Comparison of ENCODE assay signal across 9 cellular contexts in the genomic region with DNA sequence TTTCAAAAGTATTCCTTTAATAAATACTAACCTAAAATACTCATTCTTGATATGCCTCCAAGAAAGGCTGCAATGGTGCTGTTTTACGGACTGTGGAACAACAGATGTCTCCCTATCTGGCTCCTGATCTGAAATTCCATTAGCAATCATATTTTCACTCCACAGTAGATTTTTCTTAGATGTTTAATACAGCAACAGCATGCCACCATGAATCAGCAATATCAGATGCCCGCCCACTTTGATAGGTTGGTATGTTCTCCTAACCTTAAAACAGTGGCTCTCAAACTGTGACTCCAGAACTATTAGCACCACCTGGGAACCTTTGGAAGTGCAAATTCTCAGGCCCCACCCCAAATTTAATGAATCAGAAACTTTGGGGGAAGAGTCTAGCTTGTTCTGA.
A peak's percentile ranks its signal among the peaks of the same experiment; 100 is the strongest.
DNase-seq lines count a peak whose midpoint lies in the region; ATAC-seq and TF ChIP-seq lines count a peak whose summit lies in the region.
"Had no signal": no experiment of that assay in that cellular context is flagged by ENCODE, and none has a peak within 500 bp of the region (broad histone marks: within the 10 kb centered on the region; RNA-seq: fewer than 3 reads in every experiment).

No MANE protein-coding gene starts in this region.

- H3K4me2 ChIP-seq in Loucy (ENCODE audit: low read depth, low read length, poor library complexity, severe bottlenecking), result peak overlapping the region; percentile 4

- H3K9me3 Mint-ChIP-seq in activated CD8-positive, alpha-beta T cell treated with anti-CD3 and anti-CD28 coated beads, Interleukin-2, amount 10 ng/mL, durations not matched to agents 7 days and 5 days (ENCODE audit: insufficient read depth), result peaks cover 12% of the 10 kb centered on the region
- H3K9me3 Mint-ChIP-seq in activated CD8-positive, alpha-beta T cell treated with anti-CD3 and anti-CD28 coated beads for 36 hours, result peaks cover 2% of the 10 kb centered on the region

- peaks cover 86% of the 10 kb centered on the region for H3K4me1 Mint-ChIP-seq in activated CD8-positive, alpha-beta T cell treated with anti-CD3 and anti-CD28 coated beads, Interleukin-2, amount 10 ng/mL, durations not matched to agents 7 days and 5 days (ENCODE audit: low read depth)
- H3K4me1 Mint-ChIP-seq in activated CD8-positive, alpha-beta T cell treated with anti-CD3 and anti-CD28 coated beads for 36 hours (ENCODE audit: low read depth), result peaks cover 78% of the 10 kb centered on the region

- CTCF ChIA-PET in activated CD8-positive, alpha-beta T cell treated with anti-CD3 and anti-CD28 coated beads, Interleukin-2, amount 10 ng/mL, durations not matched to agents 7 days and 5 days (lab: Charles Lee), result interaction anchor here (1.0 to 2.1 kb wide), 2 partner anchors 41 to 44 kb away, joined by 3 to 5 read pairs; no protein-coding TSS in a partner anchor
- CTCF ChIA-PET in activated CD8-positive, alpha-beta T cell treated with anti-CD3 and anti-CD28 coated beads for 36 hours (lab: Charles Lee), result interaction anchor here (1.1 to 1.4 kb wide), 3 partner anchors 11 to 113 kb away, joined by 3 to 5 read pairs (median 3); no protein-coding TSS in a partner anchor

- intact Hi-C loops in activated CD8-positive, alpha-beta T cell treated with anti-CD3 and anti-CD28 coated beads for 36 hours (cut with micrococcal nuclease), result no loop called here

- no peaks in the 10 kb centered on the region for H3K27me3 Mint-ChIP-seq in activated CD8-positive, alpha-beta T cell treated with anti-CD3 and anti-CD28 coated beads, Interleukin-2, amount 10 ng/mL, durations not matched to agents 7 days and 5 days (ENCODE audit: low read depth)
- H3K27me3 Mint-ChIP-seq in activated CD8-positive, alpha-beta T cell treated with anti-CD3 and anti-CD28 coated beads for 36 hours, result no peaks in the 10 kb centered on the region

- no peak overlapping the region for H3K4me3 Mint-ChIP-seq in activated CD8-positive, alpha-beta T cell treated with anti-CD3 and anti-CD28 coated beads, Interleukin-2, amount 10 ng/mL, durations not matched to agents 7 days and 5 days
- H3K4me3 Mint-ChIP-seq in activated CD8-positive, alpha-beta T cell treated with anti-CD3 and anti-CD28 coated beads for 36 hours, result no peak overlapping the region

- ATAC-seq in activated CD8-positive, alpha-beta T cell treated with anti-CD3 and anti-CD28 coated beads, Interleukin-2, amount 10 ng/mL, durations not matched to agents 7 days and 5 days, result no peak
- ATAC-seq in activated CD8-positive, alpha-beta T cell treated with anti-CD3 and anti-CD28 coated beads for 36 hours, result no peak

- H3K27me3 ChIP-seq in Loucy (ENCODE audit: insufficient read depth, low read length, poor library complexity, severe bottlenecking), result no peaks in the 10 kb centered on the region

- DNase-seq in activated CD8-positive, alpha-beta T cell treated with anti-CD3 and anti-CD28 coated beads, Interleukin-2, amount 10 ng/mL, durations not matched to agents 7 days and 5 days, result no peak
- no peak for DNase-seq in activated CD8-positive, alpha-beta T cell treated with anti-CD3 and anti-CD28 coated beads for 36 hours
- DNase-seq in cerebellar cortex (ENCODE audit: low spot score) (peak; percentile 18), renal cortical epithelial cell (ENCODE audit: low read depth) (peak; percentile 55), NCI-H187 (lab: John Stamatoyannopoulos, UW) (no peak), superior temporal gyrus (ENCODE audit: extremely low spot score) (no peak), COR-L47 (lab: John Stamatoyannopoulos, UW) (no peak)
- DNase-seq: NCI-H2107 had no signal

- H3K9me2 ChIP-seq in Loucy (replicated peaks; ENCODE audit: low read depth, low read length), result no peaks in the 10 kb centered on the region

- no peak overlapping the region for H3K9ac ChIP-seq in Loucy (ENCODE audit: low read depth, low read length, poor library complexity, severe bottlenecking)

- no peaks in the 10 kb centered on the region for H3K36me3 ChIP-seq in Loucy (ENCODE audit: insufficient read depth, low read length)

- H2AFZ ChIP-seq in Loucy (ENCODE audit: low read length), result no peak overlapping the region

- peaks cover 39% of the 10 kb centered on the region for H3K4me1 ChIP-seq in Loucy (ENCODE audit: insufficient read depth, low read length, poor library complexity, severe bottlenecking)

- peak overlapping the region; percentile 77 for H3K27ac Mint-ChIP-seq in activated CD8-positive, alpha-beta T cell treated with anti-CD3 and anti-CD28 coated beads, Interleukin-2, amount 10 ng/mL, durations not matched to agents 7 days and 5 days
- H3K27ac Mint-ChIP-seq in activated CD8-positive, alpha-beta T cell treated with anti-CD3 and anti-CD28 coated beads for 36 hours, result no peak overlapping the region

- H3K4me3 ChIP-seq in Loucy (ENCODE audit: low read length, poor library complexity, severe bottlenecking), result no peak overlapping the region

- POLR2A ChIA-PET in activated CD8-positive, alpha-beta T cell treated with anti-CD3 and anti-CD28 coated beads, Interleukin-2, amount 10 ng/mL, durations not matched to agents 7 days and 5 days (lab: Charles Lee), result interaction anchor here (0.9 to 1.2 kb wide), 3 partner anchors 9 to 111 kb away, joined by 3 to 5 read pairs (median 4); a partner anchor contains a TSS
- POLR2A ChIA-PET in activated CD8-positive, alpha-beta T cell treated with anti-CD3 and anti-CD28 coated beads for 36 hours (lab: Charles Lee), result interaction anchor here (0.8 to 1.8 kb wide), 3 partner anchors 52 to 110 kb away, joined by 3 to 6 read pairs (median 3); a partner anchor contains a TSS

- peaks cover 90% of the 10 kb centered on the region for H3K79me2 ChIP-seq in Loucy (ENCODE audit: insufficient read depth, low read length)

- H3K36me3 Mint-ChIP-seq in activated CD8-positive, alpha-beta T cell treated with anti-CD3 and anti-CD28 coated beads, Interleukin-2, amount 10 ng/mL, durations not matched to agents 7 days and 5 days (ENCODE audit: low read depth), result peaks cover 63% of the 10 kb centered on the region
- H3K36me3 Mint-ChIP-seq in activated CD8-positive, alpha-beta T cell treated with anti-CD3 and anti-CD28 coated beads for 36 hours (ENCODE audit: low read depth), result peaks cover 7% of the 10 kb centered on the region

- peaks cover 24% of the 10 kb centered on the region for H4K20me1 ChIP-seq in Loucy (ENCODE audit: insufficient read depth, low read length, poor library complexity, severe bottlenecking)

- 0 out of 2 replicates have a peak, but pooled peaks cover 4% of the 10 kb centered on the region for H3F3A ChIP-seq in Loucy (ENCODE audit: low read depth)

- no peaks in the 10 kb centered on the region for H3K9me3 ChIP-seq in Loucy (ENCODE audit: insufficient read depth, low read depth, low read length)

- TF ChIP-seq CTCF in activated CD8-positive, alpha-beta T cell treated with anti-CD3 and anti-CD28 coated beads for 36 hours (IDR thresholded peaks at IDR 0.05), result no peak
- no peak for TF ChIP-seq CTCF in Loucy (conservative IDR thresholded peaks at IDR 0.05; ENCODE audit: low read length)

Comparison
In these comparisons a context has a peak if more than half of its experiments do, and no peak if none do; other contexts are left out.
1. DNase-seq: peak in cerebellar cortex (single experiment) and renal cortical epithelial cell (single experiment); none in activated CD8-positive, alpha-beta T cell treated with anti-CD3 and anti-CD28 coated beads, Interleukin-2, amount 10 ng/mL, durations not matched to agents 7 days and 5 days (single experiment), activated CD8-positive, alpha-beta T cell treated with anti-CD3 and anti-CD28 coated beads for 36 hours (single experiment), NCI-H187 (0 of 2), superior temporal gyrus (single experiment) and COR-L47 (single experiment).